In the genomic region with DNA sequence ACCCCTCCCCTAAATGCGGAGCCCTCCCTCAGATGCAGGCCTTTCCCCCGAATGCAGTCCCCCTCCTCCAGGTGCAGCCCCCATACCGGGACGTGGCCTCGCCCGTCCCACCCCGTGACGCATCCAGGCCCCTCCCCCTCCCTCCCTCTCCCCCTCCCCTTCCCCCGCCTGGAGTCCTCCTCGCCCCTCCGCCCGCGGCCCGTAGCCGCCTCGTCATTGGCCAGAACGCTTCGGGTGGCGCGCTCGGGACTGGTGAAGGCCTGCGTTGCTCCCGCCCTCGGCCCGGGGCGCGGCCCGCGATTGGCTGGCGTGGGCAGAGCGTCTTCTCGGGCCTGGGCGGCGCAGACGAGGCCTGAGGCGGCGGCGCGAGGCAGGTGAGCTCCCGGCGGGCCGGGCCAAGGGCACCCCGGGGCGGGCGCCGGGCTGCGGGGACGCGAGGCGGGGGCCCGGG, we compare ENCODE assay signal across 8 cellular contexts. TPM values are rescaled to one million over a fixed set of nuclear protein-coding genes. Genes with fewer than 3 reads are reported as not detected.
DNase-seq lines count a peak whose midpoint lies in the region; ATAC-seq, FAIRE-seq and TF ChIP-seq lines count a peak whose summit lies in the region.

No MANE protein-coding gene starts in this region.

- H3K27ac ChIP-seq in angular gyrus (ENCODE audit: low read depth, low read length): peak overlapping the region; percentile 40
- peak overlapping the region; percentile 88 to 95 for H3K27ac ChIP-seq in right atrium auricular region

- no peak for TF ChIP-seq CTCF in right atrium auricular region (IDR thresholded peaks at IDR 0.05)

- H3K9me3 ChIP-seq in right atrium auricular region: no peaks in the 10 kb centered on the region

- peaks cover 0 to 62% of the 10 kb centered on the region in 2 donors for H3K4me1 ChIP-seq in right atrium auricular region

- peak; percentile 94 for ATAC-seq in HG02970 (IDR thresholded peaks at IDR 0.05; ENCODE audit: low FRiP score, unreplicated experiment)
- no peak for ATAC-seq in GM18870 (IDR thresholded peaks at IDR 0.05; ENCODE audit: unreplicated experiment)

- H3K4me3 ChIP-seq in right atrium auricular region: peak overlapping the region; percentile 82 to 95

- FAIRE-seq in GM18507 (lab: Jason Lieb, UNC): peak; percentile 88

- peak; percentile 99 for DNase-seq in GM18507 (ENCODE audit: extremely low spot score, insufficient read length, low read depth)
- DNase-seq in NCI-H1930 (lab: John Stamatoyannopoulos, UW): peak; percentile 93 to 97
- DNase-seq in T-helper 2 cell: peak; percentile 92 to 99 (median 96)
- DNase-seq in right atrium auricular region (ENCODE audit: low spot score): peak; percentile 97
- DNase-seq in retina: peak; percentile 89

- no peaks in the 10 kb centered on the region for H3K27me3 ChIP-seq in right atrium auricular region

- H3K36me3 ChIP-seq in right atrium auricular region: no peaks in the 10 kb centered on the region

RNA-seq across cellular contexts. Expression of gene SUN1, which starts 16.0 kb away (rescaled TPM):
- total RNA-seq in right atrium auricular region: 10 to 100 TPM; 84.4 to 97.5 TPM
